Comparison of ENCODE assay signal across 1 cellular context in the genomic region with DNA sequence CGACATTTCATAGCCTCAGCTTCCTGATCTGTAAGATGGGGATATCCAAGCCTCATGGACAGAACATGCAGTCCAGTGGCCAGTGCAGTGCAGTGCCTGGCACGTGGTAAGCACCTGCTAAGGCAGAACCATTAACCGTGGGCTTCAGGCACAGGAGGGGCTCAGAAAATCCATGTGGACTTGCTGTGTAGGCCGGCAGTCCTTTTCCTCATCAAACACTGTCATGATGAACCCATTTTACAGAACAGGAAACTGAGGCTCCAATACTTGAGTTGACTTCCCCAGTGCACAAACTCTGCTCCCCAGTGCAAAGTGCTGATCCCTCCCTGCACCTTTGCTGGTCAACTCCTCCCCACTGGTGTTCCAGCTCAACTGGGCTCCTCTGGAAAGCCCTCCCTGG.
TF ChIP-seq lines count a peak whose summit lies in the region.

No MANE protein-coding gene starts in this region.

TF ChIP-seq in K562, 482 proteins besides CTCF, POLR2A, EP300 and RAD21 (continued from another document):
- no peak for TF ChIP-seq CHD4 (IDR thresholded peaks at IDR 0.05; ENCODE audit: insufficient read depth, insufficient replicate concordance, low read depth, low read length, poor library complexity, severe bottlenecking)
TF ChIP-seq in K562: peak in this region for 8.
